1 cellular context compared by ENCODE assay signal in the genomic region with DNA sequence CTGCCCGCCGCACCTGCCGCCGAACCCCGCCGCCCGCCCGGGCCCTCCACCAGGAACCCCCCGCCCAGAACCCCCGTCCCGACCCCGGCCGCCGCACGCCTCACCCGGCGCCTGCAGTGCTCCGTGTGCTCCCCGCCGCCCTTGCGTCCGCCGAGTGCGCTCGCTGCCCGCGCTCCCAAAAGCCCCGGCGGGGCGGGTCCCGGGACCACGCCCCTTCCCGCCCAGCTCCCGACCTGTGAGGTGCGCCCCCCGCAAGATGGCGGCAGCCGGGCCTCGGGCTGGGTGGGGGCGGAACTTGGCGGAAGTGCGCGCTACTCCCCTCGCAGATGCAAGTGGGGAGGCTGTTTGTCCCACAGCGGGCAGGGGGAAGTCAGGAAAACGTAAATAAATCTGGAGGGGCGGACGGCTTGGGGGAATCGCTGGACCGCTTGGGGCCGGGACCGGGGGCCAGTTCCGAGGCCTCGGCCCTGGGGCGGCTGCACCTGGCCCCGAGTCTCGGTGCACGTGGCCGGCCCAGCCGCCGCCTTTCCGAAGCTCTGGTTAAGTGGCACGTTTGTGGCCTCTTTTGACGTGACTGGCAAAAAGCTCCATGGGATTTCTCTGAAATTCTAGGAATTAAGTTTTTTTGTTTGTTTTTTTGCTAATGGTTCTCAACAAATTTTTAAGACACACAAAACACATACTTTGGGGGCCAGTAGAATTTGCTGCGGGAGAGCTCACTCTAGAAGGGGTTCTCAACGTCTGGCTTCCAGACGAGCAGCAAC.
TF ChIP-seq lines count a peak whose summit lies in the region.

Gene EZR, minus strand, starts transcription at position 156 of the 764 bp plus-strand sequence. CDS start 1,275 bp downstream, outside the sequence.

TF ChIP-seq in HepG2, 621 proteins besides CTCF, POLR2A, EP300 and RAD21 (continued from another document and continues in another):
- TF ChIP-seq TAF15 (IDR thresholded peaks at IDR 0.05; ENCODE audit: low read depth, low read length, poor library complexity, severe bottlenecking) (peak; percentile 93), ZNF737 (CRISPR knock-in tag; IDR thresholded peaks at IDR 0.05; ENCODE audit: borderline replicate concordance) (0 out of 2 replicates have a peak, but pooled peaks have one; percentile 50), ZNF691 (CRISPR knock-in tag; IDR thresholded peaks at IDR 0.05; ENCODE audit: borderline replicate concordance, low read depth) (no peak), RORA (CRISPR knock-in tag; IDR thresholded peaks at IDR 0.05) (no peak), ZBTB3 (CRISPR knock-in tag; IDR thresholded peaks at IDR 0.05; ENCODE audit: borderline replicate concordance, low read depth) (peak; percentile 64; the same call in 1 of the 2 replicates), POLR2AphosphoS5 (IDR thresholded peaks at IDR 0.05; ENCODE audit: low read depth, low read length) (peak; percentile 75), ZFY (CRISPR knock-in tag; IDR thresholded peaks at IDR 0.05) (peak; percentile 83), CEBPB (IDR thresholded peaks at IDR 0.05; ENCODE audit: borderline replicate concordance, low read depth, low read length) (no peak), CBFB (CRISPR knock-in tag; IDR thresholded peaks at IDR 0.05) (no peak), ONECUT2 (CRISPR knock-in tag; IDR thresholded peaks at IDR 0.05) (no peak), PPARG (CRISPR knock-in tag; conservative IDR thresholded peaks at IDR 0.05) (no peak), ZNF335 (CRISPR knock-in tag; IDR thresholded peaks at IDR 0.05) (no peak), ZNF883 (CRISPR knock-in tag; IDR thresholded peaks at IDR 0.05; ENCODE audit: not compliant biosample characterization) (peak; percentile 82), NONO (IDR thresholded peaks at IDR 0.05) (no peak), NONO (CRISPR knock-in tag; conservative IDR thresholded peaks at IDR 0.05) (peak; percentile 72; the same call in 1 of the 2 replicates), SIN3B (IDR thresholded peaks at IDR 0.05; ENCODE audit: low read length) (no peak), ZNF891 (CRISPR knock-in tag; IDR thresholded peaks at IDR 0.05) (peak; percentile 79; the same call in 1 of the 2 replicates), CCAR2 (optimal IDR thresholded peaks at IDR 0.05; ENCODE audit: low read depth, low read length) (no peak), BRD4 (CRISPR knock-in tag; IDR thresholded peaks at IDR 0.05) (peak; percentile 96), FOSL2 (CRISPR knock-in tag; IDR thresholded peaks at IDR 0.05) (peak; percentile 39), ZBTB14 (CRISPR knock-in tag; IDR thresholded peaks at IDR 0.05) (peak; percentile 44; the same call in 1 of the 2 replicates), ZNF782 (CRISPR knock-in tag; IDR thresholded peaks at IDR 0.05; ENCODE audit: borderline replicate concordance) (peak; percentile 65; the same call in 1 of the 2 replicates), THAP9 (CRISPR knock-in tag; IDR thresholded peaks at IDR 0.05; ENCODE audit: borderline replicate concordance) (no peak; the same call in 1 of the 2 replicates), CREB3 (CRISPR knock-in tag; IDR thresholded peaks at IDR 0.05) (no peak; the same call in none of the 2 replicates), U2AF2 (IDR thresholded peaks at IDR 0.05; ENCODE audit: low read depth, low read length) (no peak), MAF1 (CRISPR knock-in tag; IDR thresholded peaks at IDR 0.05; ENCODE audit: borderline replicate concordance) (peak; percentile 89), HNRNPUL1 (IDR thresholded peaks at IDR 0.05; ENCODE audit: low read depth, low read length) (0 out of 2 replicates have a peak, but pooled peaks have one; percentile 25), AKAP8 (CRISPR knock-in tag; IDR thresholded peaks at IDR 0.05) (peak; percentile 61; the same call in 1 of the 2 replicates), HHEX (CRISPR knock-in tag; IDR thresholded peaks at IDR 0.05) (no peak), PBX2 (CRISPR knock-in tag; IDR thresholded peaks at IDR 0.05) (no peak), TAF1 (CRISPR knock-in tag; IDR thresholded peaks at IDR 0.05) (peak; percentile 77), ZNF331 (CRISPR knock-in tag; IDR thresholded peaks at IDR 0.05) (0 out of 2 replicates have a peak, but pooled peaks have one; percentile 23), ZNF234 (CRISPR knock-in tag; conservative IDR thresholded peaks at IDR 0.05) (no peak), NAIF1 (CRISPR knock-in tag; IDR thresholded peaks at IDR 0.05; ENCODE audit: borderline replicate concordance) (peak; percentile 44; the same call in 1 of the 2 replicates), PLRG1 (conservative IDR thresholded peaks at IDR 0.05) (no peak), ZNF225 (CRISPR knock-in tag; IDR thresholded peaks at IDR 0.05) (peak; percentile 82), ZNF232 (CRISPR knock-in tag; IDR thresholded peaks at IDR 0.05; ENCODE audit: borderline replicate concordance) (peak; percentile 94), ZBTB10 (CRISPR knock-in tag; IDR thresholded peaks at IDR 0.05; ENCODE audit: borderline replicate concordance) (peak; percentile 84; the same call in 1 of the 2 replicates), IRX3 (CRISPR knock-in tag; IDR thresholded peaks at IDR 0.05; ENCODE audit: borderline replicate concordance, low read depth) (peak; percentile 93; the same call in 1 of the 2 replicates), ZNF816 (CRISPR knock-in tag; IDR thresholded peaks at IDR 0.05; ENCODE audit: borderline replicate concordance) (peak; percentile 94; the same call in 1 of the 2 replicates), DMAP1 (CRISPR knock-in tag; IDR thresholded peaks at IDR 0.05) (no peak), RNF2 (conservative IDR thresholded peaks at IDR 0.05; ENCODE audit: low read depth) (peak; percentile 90), ZBTB38 (CRISPR knock-in tag; IDR thresholded peaks at IDR 0.05) (peak; percentile 87), ZNF792 (CRISPR knock-in tag; IDR thresholded peaks at IDR 0.05) (peak; percentile 65; the same call in 1 of the 2 replicates), TFAP4 (IDR thresholded peaks at IDR 0.05; ENCODE audit: borderline replicate concordance, low read depth) (peak; percentile 14; the same call in 1 of the 2 replicates)
- TF ChIP-seq, protein P1, sequence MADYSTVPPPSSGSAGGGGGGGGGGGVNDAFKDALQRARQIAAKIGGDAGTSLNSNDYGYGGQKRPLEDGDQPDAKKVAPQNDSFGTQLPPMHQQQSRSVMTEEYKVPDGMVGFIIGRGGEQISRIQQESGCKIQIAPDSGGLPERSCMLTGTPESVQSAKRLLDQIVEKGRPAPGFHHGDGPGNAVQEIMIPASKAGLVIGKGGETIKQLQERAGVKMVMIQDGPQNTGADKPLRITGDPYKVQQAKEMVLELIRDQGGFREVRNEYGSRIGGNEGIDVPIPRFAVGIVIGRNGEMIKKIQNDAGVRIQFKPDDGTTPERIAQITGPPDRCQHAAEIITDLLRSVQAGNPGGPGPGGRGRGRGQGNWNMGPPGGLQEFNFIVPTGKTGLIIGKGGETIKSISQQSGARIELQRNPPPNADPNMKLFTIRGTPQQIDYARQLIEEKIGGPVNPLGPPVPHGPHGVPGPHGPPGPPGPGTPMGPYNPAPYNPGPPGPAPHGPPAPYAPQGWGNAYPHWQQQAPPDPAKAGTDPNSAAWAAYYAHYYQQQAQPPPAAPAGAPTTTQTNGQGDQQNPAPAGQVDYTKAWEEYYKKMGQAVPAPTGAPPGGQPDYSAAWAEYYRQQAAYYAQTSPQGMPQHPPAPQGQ (CRISPR knock-in tag; IDR thresholded peaks at IDR 0.05; ENCODE audit: borderline replicate concordance), result no peak
- TF ChIP-seq, protein P2, sequence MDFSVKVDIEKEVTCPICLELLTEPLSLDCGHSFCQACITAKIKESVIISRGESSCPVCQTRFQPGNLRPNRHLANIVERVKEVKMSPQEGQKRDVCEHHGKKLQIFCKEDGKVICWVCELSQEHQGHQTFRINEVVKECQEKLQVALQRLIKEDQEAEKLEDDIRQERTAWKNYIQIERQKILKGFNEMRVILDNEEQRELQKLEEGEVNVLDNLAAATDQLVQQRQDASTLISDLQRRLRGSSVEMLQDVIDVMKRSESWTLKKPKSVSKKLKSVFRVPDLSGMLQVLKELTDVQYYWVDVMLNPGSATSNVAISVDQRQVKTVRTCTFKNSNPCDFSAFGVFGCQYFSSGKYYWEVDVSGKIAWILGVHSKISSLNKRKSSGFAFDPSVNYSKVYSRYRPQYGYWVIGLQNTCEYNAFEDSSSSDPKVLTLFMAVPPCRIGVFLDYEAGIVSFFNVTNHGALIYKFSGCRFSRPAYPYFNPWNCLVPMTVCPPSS (IDR thresholded peaks at IDR 0.05), result no peak
